1 cellular context compared by ENCODE assay signal in the genomic region with DNA sequence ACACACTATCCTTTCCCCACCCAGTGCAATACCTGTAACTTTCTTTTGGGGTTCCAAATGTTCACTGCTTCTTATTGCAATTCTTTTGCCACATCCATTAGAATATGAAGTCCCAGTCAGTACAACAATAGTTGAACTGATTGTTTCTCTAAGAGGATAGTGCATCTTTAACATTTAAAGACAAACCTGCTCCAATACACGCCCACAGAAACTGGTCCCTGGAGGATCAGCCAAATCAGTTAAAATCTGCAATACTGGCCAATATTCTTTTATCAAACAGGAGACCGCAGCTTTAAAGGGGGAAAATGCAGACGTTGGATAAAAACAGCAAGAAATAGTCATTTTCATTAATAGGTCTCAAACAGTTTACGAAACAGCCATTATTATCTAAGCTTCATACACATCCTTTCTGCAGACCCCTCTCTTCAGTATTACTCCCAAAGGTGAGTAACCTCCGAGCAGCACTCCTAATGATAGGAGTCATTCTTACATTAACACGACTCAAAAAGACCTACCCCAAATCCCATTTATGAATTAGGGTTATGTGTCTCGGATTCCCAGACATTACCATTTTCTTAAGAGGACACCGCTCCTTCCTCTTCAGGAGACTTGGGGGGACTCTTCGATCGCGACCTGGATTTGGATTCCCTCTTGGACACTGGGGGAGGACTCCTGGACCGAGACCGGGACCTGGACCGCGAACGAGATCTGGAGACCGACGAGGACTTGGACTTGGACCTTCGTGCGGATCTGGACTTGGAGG.
TF ChIP-seq lines count a peak whose summit lies in the region.

No MANE protein-coding gene starts in this region.

TF ChIP-seq in K562, 482 proteins besides CTCF, POLR2A, EP300 and RAD21 (continued from another document and continues in another):
- TF ChIP-seq, protein P1, sequence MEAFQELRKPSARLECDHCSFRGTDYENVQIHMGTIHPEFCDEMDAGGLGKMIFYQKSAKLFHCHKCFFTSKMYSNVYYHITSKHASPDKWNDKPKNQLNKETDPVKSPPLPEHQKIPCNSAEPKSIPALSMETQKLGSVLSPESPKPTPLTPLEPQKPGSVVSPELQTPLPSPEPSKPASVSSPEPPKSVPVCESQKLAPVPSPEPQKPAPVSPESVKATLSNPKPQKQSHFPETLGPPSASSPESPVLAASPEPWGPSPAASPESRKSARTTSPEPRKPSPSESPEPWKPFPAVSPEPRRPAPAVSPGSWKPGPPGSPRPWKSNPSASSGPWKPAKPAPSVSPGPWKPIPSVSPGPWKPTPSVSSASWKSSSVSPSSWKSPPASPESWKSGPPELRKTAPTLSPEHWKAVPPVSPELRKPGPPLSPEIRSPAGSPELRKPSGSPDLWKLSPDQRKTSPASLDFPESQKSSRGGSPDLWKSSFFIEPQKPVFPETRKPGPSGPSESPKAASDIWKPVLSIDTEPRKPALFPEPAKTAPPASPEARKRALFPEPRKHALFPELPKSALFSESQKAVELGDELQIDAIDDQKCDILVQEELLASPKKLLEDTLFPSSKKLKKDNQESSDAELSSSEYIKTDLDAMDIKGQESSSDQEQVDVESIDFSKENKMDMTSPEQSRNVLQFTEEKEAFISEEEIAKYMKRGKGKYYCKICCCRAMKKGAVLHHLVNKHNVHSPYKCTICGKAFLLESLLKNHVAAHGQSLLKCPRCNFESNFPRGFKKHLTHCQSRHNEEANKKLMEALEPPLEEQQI (IDR thresholded peaks at IDR 0.05), result no peak
- TF ChIP-seq ZNF282 (CRISPR knock-in tag; IDR thresholded peaks at IDR 0.05) (no peak), ZNF212 (CRISPR knock-in tag; IDR thresholded peaks at IDR 0.05) (no peak), NR1H2 (CRISPR knock-in tag; IDR thresholded peaks at IDR 0.05) (no peak), ZNF766 (CRISPR knock-in tag; conservative IDR thresholded peaks at IDR 0.05) (no peak), SP1 (CRISPR knock-in tag; IDR thresholded peaks at IDR 0.05) (peak; percentile 15; the same call in 1 of the 2 replicates), TSC22D4 (tag; IDR thresholded peaks at IDR 0.05) (no peak), SMAD1 (IDR thresholded peaks at IDR 0.05; ENCODE audit: low read depth, low read length, partially characterized antibody) (peak; percentile 20), FIP1L1 (IDR thresholded peaks at IDR 0.05; ENCODE audit: low read depth, low read length, poor library complexity, severe bottlenecking) (no peak), TBL1XR1 (IDR thresholded peaks at IDR 0.05; ENCODE audit: low read length in 2 of 2) (no peak), ARID2 (IDR thresholded peaks at IDR 0.05) (no peak), PTRF (tag; IDR thresholded peaks at IDR 0.05) (0 out of 2 replicates have a peak, but pooled peaks have one; percentile 26), CHD4 (IDR thresholded peaks at IDR 0.05; ENCODE audit: insufficient read depth, insufficient replicate concordance, low read depth, low read length, poor library complexity, severe bottlenecking) (no peak), WHSC1 (IDR thresholded peaks at IDR 0.05; ENCODE audit: low read length) (no peak), FOXA3 (CRISPR knock-in tag; conservative IDR thresholded peaks at IDR 0.05 in 1 of 2, IDR thresholded peaks at IDR 0.05 in 1 of 2) (no peak), SMARCE1 (IDR thresholded peaks at IDR 0.05) (0 out of 2 replicates have a peak, but pooled peaks have one; percentile 17), MAZ (CRISPR knock-in tag; conservative IDR thresholded peaks at IDR 0.05 in 1 of 2, IDR thresholded peaks at IDR 0.05 in 1 of 2) (no peak), ZNF121 (CRISPR knock-in tag; conservative IDR thresholded peaks at IDR 0.05) (no peak), TRIM28 (IDR thresholded peaks at IDR 0.05) (no peak), GTF2E2 (tag; IDR thresholded peaks at IDR 0.05) (no peak), RFX5 (IDR thresholded peaks at IDR 0.05; ENCODE audit: low read depth, low read length) (no peak), SIX5 (IDR thresholded peaks at IDR 0.05; ENCODE audit: borderline replicate concordance in 1 of 2, insufficient read depth in 1 of 2, low read depth in 1 of 2, low read length in 2 of 2) (no peak), POLR2AphosphoS2 (IDR thresholded peaks at IDR 0.05; ENCODE audit: low read length) (no peak), ZNF124 (CRISPR knock-in tag; IDR thresholded peaks at IDR 0.05) (no peak), ATF7 (IDR thresholded peaks at IDR 0.05) (no peak), PRMT5 (CRISPR knock-in tag; IDR thresholded peaks at IDR 0.05) (no peak)
- TF ChIP-seq, protein P2, sequence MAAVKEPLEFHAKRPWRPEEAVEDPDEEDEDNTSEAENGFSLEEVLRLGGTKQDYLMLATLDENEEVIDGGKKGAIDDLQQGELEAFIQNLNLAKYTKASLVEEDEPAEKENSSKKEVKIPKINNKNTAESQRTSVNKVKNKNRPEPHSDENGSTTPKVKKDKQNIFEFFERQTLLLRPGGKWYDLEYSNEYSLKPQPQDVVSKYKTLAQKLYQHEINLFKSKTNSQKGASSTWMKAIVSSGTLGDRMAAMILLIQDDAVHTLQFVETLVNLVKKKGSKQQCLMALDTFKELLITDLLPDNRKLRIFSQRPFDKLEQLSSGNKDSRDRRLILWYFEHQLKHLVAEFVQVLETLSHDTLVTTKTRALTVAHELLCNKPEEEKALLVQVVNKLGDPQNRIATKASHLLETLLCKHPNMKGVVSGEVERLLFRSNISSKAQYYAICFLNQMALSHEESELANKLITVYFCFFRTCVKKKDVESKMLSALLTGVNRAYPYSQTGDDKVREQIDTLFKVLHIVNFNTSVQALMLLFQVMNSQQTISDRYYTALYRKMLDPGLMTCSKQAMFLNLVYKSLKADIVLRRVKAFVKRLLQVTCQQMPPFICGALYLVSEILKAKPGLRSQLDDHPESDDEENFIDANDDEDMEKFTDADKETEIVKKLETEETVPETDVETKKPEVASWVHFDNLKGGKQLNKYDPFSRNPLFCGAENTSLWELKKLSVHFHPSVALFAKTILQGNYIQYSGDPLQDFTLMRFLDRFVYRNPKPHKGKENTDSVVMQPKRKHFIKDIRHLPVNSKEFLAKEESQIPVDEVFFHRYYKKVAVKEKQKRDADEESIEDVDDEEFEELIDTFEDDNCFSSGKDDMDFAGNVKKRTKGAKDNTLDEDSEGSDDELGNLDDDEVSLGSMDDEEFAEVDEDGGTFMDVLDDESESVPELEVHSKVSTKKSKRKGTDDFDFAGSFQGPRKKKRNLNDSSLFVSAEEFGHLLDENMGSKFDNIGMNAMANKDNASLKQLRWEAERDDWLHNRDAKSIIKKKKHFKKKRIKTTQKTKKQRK (IDR thresholded peaks at IDR 0.05; ENCODE audit: borderline replicate concordance, low read depth, low read length), result no peak
- TF ChIP-seq, protein P3, sequence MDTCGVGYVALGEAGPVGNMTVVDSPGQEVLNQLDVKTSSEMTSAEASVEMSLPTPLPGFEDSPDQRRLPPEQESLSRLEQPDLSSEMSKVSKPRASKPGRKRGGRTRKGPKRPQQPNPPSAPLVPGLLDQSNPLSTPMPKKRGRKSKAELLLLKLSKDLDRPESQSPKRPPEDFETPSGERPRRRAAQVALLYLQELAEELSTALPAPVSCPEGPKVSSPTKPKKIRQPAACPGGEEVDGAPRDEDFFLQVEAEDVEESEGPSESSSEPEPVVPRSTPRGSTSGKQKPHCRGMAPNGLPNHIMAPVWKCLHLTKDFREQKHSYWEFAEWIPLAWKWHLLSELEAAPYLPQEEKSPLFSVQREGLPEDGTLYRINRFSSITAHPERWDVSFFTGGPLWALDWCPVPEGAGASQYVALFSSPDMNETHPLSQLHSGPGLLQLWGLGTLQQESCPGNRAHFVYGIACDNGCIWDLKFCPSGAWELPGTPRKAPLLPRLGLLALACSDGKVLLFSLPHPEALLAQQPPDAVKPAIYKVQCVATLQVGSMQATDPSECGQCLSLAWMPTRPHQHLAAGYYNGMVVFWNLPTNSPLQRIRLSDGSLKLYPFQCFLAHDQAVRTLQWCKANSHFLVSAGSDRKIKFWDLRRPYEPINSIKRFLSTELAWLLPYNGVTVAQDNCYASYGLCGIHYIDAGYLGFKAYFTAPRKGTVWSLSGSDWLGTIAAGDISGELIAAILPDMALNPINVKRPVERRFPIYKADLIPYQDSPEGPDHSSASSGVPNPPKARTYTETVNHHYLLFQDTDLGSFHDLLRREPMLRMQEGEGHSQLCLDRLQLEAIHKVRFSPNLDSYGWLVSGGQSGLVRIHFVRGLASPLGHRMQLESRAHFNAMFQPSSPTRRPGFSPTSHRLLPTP (IDR thresholded peaks at IDR 0.05; ENCODE audit: borderline replicate concordance, extremely low read depth, insufficient read length), result no peak
- TF ChIP-seq, protein P4, sequence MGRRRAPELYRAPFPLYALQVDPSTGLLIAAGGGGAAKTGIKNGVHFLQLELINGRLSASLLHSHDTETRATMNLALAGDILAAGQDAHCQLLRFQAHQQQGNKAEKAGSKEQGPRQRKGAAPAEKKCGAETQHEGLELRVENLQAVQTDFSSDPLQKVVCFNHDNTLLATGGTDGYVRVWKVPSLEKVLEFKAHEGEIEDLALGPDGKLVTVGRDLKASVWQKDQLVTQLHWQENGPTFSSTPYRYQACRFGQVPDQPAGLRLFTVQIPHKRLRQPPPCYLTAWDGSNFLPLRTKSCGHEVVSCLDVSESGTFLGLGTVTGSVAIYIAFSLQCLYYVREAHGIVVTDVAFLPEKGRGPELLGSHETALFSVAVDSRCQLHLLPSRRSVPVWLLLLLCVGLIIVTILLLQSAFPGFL (CRISPR knock-in tag; IDR thresholded peaks at IDR 0.05), result no peak
- TF ChIP-seq, protein P5, sequence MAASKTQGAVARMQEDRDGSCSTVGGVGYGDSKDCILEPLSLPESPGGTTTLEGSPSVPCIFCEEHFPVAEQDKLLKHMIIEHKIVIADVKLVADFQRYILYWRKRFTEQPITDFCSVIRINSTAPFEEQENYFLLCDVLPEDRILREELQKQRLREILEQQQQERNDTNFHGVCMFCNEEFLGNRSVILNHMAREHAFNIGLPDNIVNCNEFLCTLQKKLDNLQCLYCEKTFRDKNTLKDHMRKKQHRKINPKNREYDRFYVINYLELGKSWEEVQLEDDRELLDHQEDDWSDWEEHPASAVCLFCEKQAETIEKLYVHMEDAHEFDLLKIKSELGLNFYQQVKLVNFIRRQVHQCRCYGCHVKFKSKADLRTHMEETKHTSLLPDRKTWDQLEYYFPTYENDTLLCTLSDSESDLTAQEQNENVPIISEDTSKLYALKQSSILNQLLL (CRISPR knock-in tag; IDR thresholded peaks at IDR 0.05; ENCODE audit: borderline replicate concordance), result no peak
- TF ChIP-seq, protein P6, sequence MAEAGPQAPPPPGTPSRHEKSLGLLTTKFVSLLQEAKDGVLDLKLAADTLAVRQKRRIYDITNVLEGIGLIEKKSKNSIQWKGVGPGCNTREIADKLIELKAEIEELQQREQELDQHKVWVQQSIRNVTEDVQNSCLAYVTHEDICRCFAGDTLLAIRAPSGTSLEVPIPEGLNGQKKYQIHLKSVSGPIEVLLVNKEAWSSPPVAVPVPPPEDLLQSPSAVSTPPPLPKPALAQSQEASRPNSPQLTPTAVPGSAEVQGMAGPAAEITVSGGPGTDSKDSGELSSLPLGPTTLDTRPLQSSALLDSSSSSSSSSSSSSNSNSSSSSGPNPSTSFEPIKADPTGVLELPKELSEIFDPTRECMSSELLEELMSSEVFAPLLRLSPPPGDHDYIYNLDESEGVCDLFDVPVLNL (CRISPR knock-in tag; IDR thresholded peaks at IDR 0.05; ENCODE audit: low read depth), result no peak
- TF ChIP-seq, protein P7, sequence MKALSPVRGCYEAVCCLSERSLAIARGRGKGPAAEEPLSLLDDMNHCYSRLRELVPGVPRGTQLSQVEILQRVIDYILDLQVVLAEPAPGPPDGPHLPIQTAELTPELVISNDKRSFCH (CRISPR knock-in tag; IDR thresholded peaks at IDR 0.05), result no peak
- TF ChIP-seq, protein P7 (tag; IDR thresholded peaks at IDR 0.05), result no peak
- TF ChIP-seq, protein P8, sequence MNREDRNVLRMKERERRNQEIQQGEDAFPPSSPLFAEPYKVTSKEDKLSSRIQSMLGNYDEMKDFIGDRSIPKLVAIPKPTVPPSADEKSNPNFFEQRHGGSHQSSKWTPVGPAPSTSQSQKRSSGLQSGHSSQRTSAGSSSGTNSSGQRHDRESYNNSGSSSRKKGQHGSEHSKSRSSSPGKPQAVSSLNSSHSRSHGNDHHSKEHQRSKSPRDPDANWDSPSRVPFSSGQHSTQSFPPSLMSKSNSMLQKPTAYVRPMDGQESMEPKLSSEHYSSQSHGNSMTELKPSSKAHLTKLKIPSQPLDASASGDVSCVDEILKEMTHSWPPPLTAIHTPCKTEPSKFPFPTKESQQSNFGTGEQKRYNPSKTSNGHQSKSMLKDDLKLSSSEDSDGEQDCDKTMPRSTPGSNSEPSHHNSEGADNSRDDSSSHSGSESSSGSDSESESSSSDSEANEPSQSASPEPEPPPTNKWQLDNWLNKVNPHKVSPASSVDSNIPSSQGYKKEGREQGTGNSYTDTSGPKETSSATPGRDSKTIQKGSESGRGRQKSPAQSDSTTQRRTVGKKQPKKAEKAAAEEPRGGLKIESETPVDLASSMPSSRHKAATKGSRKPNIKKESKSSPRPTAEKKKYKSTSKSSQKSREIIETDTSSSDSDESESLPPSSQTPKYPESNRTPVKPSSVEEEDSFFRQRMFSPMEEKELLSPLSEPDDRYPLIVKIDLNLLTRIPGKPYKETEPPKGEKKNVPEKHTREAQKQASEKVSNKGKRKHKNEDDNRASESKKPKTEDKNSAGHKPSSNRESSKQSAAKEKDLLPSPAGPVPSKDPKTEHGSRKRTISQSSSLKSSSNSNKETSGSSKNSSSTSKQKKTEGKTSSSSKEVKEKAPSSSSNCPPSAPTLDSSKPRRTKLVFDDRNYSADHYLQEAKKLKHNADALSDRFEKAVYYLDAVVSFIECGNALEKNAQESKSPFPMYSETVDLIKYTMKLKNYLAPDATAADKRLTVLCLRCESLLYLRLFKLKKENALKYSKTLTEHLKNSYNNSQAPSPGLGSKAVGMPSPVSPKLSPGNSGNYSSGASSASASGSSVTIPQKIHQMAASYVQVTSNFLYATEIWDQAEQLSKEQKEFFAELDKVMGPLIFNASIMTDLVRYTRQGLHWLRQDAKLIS (CRISPR knock-in tag; IDR thresholded peaks at IDR 0.05), result no peak
- TF ChIP-seq, protein P9, sequence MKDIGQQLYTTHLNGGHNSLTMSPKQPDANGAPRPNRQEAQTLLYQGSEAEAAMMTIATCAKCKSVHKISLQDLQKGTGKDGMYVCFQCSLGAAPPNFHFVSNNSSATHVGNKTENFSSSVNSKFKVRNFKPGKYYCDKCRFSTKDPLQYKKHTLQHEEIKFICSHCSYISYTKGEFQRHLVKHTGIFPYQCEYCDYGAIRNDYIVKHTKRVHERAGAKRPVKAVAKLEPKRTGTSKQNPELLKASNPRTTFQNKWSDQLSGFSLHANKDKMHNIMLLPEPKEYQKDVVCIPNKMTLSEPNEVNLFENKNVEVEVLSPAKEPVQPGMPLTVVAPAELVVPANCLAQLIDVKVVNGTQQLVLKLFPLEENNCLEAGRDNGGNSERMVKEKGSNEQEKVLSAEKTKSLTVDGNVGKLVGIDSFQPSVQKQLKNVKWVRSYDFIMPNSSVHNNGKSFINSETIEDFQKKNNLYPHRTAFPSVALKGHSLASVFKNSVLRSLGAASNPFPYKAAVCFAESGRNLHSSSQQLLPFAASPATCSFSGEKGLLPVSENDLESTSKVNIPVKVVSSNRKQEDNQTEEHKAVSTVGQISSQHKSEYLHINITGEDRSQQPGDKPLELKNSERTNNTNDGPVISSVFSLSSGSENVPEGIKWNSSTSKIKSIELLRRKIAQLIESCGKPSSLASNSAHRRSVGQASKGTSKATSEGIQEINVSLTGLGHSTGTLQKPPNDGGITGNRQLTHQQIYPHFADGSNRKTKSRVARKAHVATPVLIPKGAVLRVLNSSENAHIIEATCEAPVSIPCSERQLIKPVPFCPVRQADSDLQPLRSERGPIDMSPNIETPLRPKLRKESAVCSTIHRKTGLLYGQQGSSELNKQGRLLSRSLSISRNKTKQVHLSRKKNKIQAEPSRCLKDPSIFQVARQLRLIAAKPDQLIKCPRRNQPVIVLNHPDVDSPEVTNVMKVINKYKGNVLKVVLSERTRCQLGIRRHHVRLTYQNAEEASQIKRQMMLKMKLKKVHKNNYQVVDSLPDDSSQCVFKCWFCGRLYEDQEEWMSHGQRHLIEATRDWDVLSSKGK (CRISPR knock-in tag; IDR thresholded peaks at IDR 0.05), result no peak
